Comparison of ENCODE assay signal across 19 cellular contexts in the genomic region with DNA sequence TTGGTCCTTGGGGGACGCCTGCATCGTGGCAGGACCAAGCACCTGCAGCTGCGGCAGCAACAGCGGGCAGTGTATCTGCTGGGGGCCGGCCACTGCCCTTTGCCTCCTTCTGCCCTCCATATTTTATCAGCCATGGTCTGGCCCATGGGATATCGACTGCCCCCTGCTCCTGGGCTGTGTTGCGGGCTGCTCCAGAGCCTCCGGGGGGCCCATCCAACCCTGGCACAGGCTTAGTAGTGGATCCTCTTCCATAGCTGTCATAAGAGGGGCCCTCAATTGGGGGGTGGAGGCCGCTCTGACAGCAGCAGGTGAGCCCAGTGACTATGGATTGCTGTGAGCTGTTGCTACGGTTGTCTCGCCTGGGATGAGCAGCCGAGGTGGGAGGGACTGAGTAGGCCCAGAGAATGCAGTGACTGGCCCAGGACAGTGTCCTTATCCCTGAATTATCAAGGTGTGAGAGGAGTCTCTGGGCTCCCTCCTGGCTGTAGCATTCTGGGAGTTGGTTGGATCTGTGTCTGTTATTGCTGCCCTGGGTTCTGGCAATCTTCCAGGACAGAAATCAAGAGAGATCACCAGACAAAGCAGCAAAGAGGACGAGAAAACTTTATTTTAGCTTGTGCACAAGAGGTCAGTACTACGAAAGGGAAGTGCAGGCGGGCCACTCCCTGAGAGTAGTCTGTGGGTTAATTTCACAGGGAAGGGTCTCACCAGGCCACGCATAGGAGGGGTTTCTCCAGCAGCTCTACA.
DNase-seq lines count a peak whose midpoint lies in the region; ATAC-seq and TF ChIP-seq lines count a peak whose summit lies in the region.
"Had no signal": no experiment of that assay in that cellular context is flagged by ENCODE, and none has a peak within 500 bp of the region (broad histone marks: within the 10 kb centered on the region; RNA-seq: fewer than 3 reads in every experiment).

No MANE protein-coding gene starts in this region.

- no peak for TF ChIP-seq CTCF in SK-N-SH (IDR thresholded peaks at IDR 0.05)
- no peak for TF ChIP-seq CTCF in type B pancreatic cell (conservative IDR thresholded peaks at IDR 0.05)
- TF ChIP-seq CTCF in hepatocyte (IDR thresholded peaks at IDR 0.05; ENCODE audit: poor library complexity), result no peak
- no peak for TF ChIP-seq CTCF in progenitor cell of endocrine pancreas (IDR thresholded peaks at IDR 0.05; ENCODE audit: unreplicated experiment)

- CTCF ChIA-PET in SK-N-SH (lab: Yijun Ruan, JAX), result interaction anchor here (0.8 to 2.2 kb wide), 2 partner anchors 64 to 213 kb away, joined by 3 to 6 read pairs; no protein-coding TSS in a partner anchor

- H3K4me3 Mint-ChIP-seq in type B pancreatic cell (no peak overlapping the region), progenitor cell of endocrine pancreas (ENCODE audit: low read depth) (no peak overlapping the region)

- no peak for TF ChIP-seq RAD21 in SK-N-SH (IDR thresholded peaks at IDR 0.05; ENCODE audit: low read length)

- H3K4me3 ChIP-seq in SK-N-SH (ENCODE audit: low read depth in 2 of 2, low read length in 1 of 2) (no peak overlapping the region), hepatocyte (no peak overlapping the region)
- H3K4me3 ChIP-seq: SJSA1 had no signal

- peaks cover 10% of the 10 kb centered on the region for H3K4me1 Mint-ChIP-seq in type B pancreatic cell (ENCODE audit: unreplicated experiment)
- H3K4me1 Mint-ChIP-seq in progenitor cell of endocrine pancreas (ENCODE audit: low read depth), result no peaks in the 10 kb centered on the region

- no peaks in the 10 kb centered on the region for H3F3A ChIP-seq in SK-N-SH (replicated peaks; ENCODE audit: insufficient read depth)

- H3K27me3 ChIP-seq in SK-N-SH (ENCODE audit: insufficient read depth), result peaks cover 4% of the 10 kb centered on the region; the same call in 1 of the 2 replicates
- H3K27me3 ChIP-seq in hepatocyte, result no peaks in the 10 kb centered on the region

- no peak for TF ChIP-seq EP300 in SK-N-SH (IDR thresholded peaks at IDR 0.05; ENCODE audit: borderline replicate concordance in 1 of 2, low read depth in 1 of 2, low read length in 1 of 2)

- H2AFZ ChIP-seq in SK-N-SH (ENCODE audit: low read depth) (no peak overlapping the region), hepatocyte (no peak overlapping the region)

- no peaks in the 10 kb centered on the region for H4K20me1 ChIP-seq in SK-N-SH (ENCODE audit: insufficient read depth)
- H4K20me1 ChIP-seq in hepatocyte (ENCODE audit: insufficient read depth, poor library complexity, severe bottlenecking), result no peaks in the 10 kb centered on the region

- H3K27ac Mint-ChIP-seq in type B pancreatic cell (peak overlapping the region; percentile 41), progenitor cell of endocrine pancreas (no peak overlapping the region)

- H3K36me3 ChIP-seq in SK-N-SH (replicated peaks in 1 of 2; ENCODE audit: control insufficient read depth in 1 of 2, insufficient read depth in 2 of 2, low read length in 1 of 2) (no peaks in the 10 kb centered on the region), hepatocyte (replicated peaks; ENCODE audit: insufficient read depth, low read depth) (no peaks in the 10 kb centered on the region)
- H3K36me3 ChIP-seq: SJSA1 had no signal

- 78% methylated on average over 10 of the region's 16 CpGs for WGBS in SK-N-SH (ENCODE audit: low lambda C conversion rate)
- WGBS in hepatocyte (ENCODE audit: low lambda C conversion rate, missing lambda C conversion rate), result 90% methylated on average over 16 of the region's 16 CpGs

- H3K79me2 ChIP-seq in SK-N-SH (ENCODE audit: insufficient read depth) (no peaks in the 10 kb centered on the region), hepatocyte (no peaks in the 10 kb centered on the region)

- H3K9me3 ChIP-seq in SK-N-SH (no peaks in the 10 kb centered on the region), hepatocyte (ENCODE audit: low read depth) (no peaks in the 10 kb centered on the region)
- H3K9me3 ChIP-seq: SJSA1 had no signal

- H3K27ac ChIP-seq in SK-N-SH (ENCODE audit: low read depth in 2 of 2, low read length in 1 of 2) (no peak overlapping the region; a peak in 1 of 4 replicates), hepatocyte (no peak overlapping the region)
- H3K27ac ChIP-seq: SJSA1 had no signal

- no peak overlapping the region for H3K4me2 ChIP-seq in SK-N-SH
- no peak overlapping the region for H3K4me2 ChIP-seq in hepatocyte

- no peaks in the 10 kb centered on the region for H3K9me3 Mint-ChIP-seq in type B pancreatic cell
- H3K9me3 Mint-ChIP-seq in progenitor cell of endocrine pancreas (ENCODE audit: low read depth), result no peaks in the 10 kb centered on the region

- POLR2A ChIA-PET in SK-N-SH (lab: Yijun Ruan, JAX), result no interaction called here

- H3K9me2 ChIP-seq in SK-N-SH (no peaks in the 10 kb centered on the region), hepatocyte (replicated peaks; ENCODE audit: insufficient read depth) (no peaks in the 10 kb centered on the region)

- no peaks in the 10 kb centered on the region for H3K36me3 Mint-ChIP-seq in type B pancreatic cell
- H3K36me3 Mint-ChIP-seq in progenitor cell of endocrine pancreas (ENCODE audit: insufficient read depth), result no peaks in the 10 kb centered on the region

- peaks cover 0 to 11% of the 10 kb centered on the region in 2 experiments; a peak in 1 of 4 replicates for H3K4me1 ChIP-seq in SK-N-SH (ENCODE audit: control insufficient read depth in 1 of 2, insufficient read depth in 2 of 2, low read depth in 1 of 2, low read length in 1 of 2)
- no peaks in the 10 kb centered on the region for H3K4me1 ChIP-seq in hepatocyte (ENCODE audit: insufficient read depth)
- H3K4me1 ChIP-seq: SJSA1 had no signal

- DNase-seq in SK-N-SH (peak; percentile 55), NCI-H345 treated with DMSO at 0.1 percent for 48 hours (lab: John Stamatoyannopoulos, UW; ENCODE audit: unreplicated experiment) (peak; percentile 14), mesenteric fat pad (ENCODE audit: low spot score) (peak; percentile 64), type B pancreatic cell (ENCODE audit: extremely low spot score, unreplicated experiment) (no peak), hepatocyte (ENCODE audit: low spot score) (no peak), progenitor cell of endocrine pancreas (ENCODE audit: low spot score, unreplicated experiment) (no peak)
- DNase-seq: EL, GF-D8, IMR-90, NCI-H1105, NCI-H146, NCI-H2029 treated with DMSO at 0.1 percent for 48 hours, NCI-H510A treated with DMSO at 0.1 percent for 48 hours, NCI-H748 treated with DMSO at 0.1 percent for 48 hours had no signal

- ATAC-seq in SK-N-SH treated with all-trans-retinoic acid at 6 μM for 48 hours, result no peak; the same call in 2 of the 3 replicates
- ATAC-seq in HG03175 (IDR thresholded peaks at IDR 0.05; ENCODE audit: unreplicated experiment), result no peak
- ATAC-seq: Panc1, Right ventricle myocardium inferior had no signal

- no peak overlapping the region for H3K9ac ChIP-seq in SK-N-SH

- H3K27me3 Mint-ChIP-seq in type B pancreatic cell (peaks cover 4% of the 10 kb centered on the region), progenitor cell of endocrine pancreas (peaks cover 5% of the 10 kb centered on the region)

TF ChIP-seq in SK-N-SH, 30 proteins besides CTCF, POLR2A, EP300 and RAD21 (continues in another document):
- TF ChIP-seq FOSL2 (IDR thresholded peaks at IDR 0.05; ENCODE audit: borderline replicate concordance, low read depth) (no peak), TEAD4 (IDR thresholded peaks at IDR 0.05; ENCODE audit: borderline replicate concordance, insufficient read depth) (no peak), RXRA (IDR thresholded peaks at IDR 0.05; ENCODE audit: borderline replicate concordance, low read depth) (no peak), MAX (IDR thresholded peaks at IDR 0.05; ENCODE audit: low read depth) (no peak), USF1 (IDR thresholded peaks at IDR 0.05; ENCODE audit: borderline replicate concordance, low read depth) (no peak), EZH2phosphoT487 (IDR thresholded peaks at IDR 0.05; ENCODE audit: borderline replicate concordance, low read depth) (no peak), FOXM1 (IDR thresholded peaks at IDR 0.05; ENCODE audit: low read depth) (no peak), CHD2 (IDR thresholded peaks at IDR 0.05; ENCODE audit: low read length, partially characterized antibody) (no peak), TCF12 (IDR thresholded peaks at IDR 0.05) (no peak)

TF ChIP-seq in SK-N-SH treated with all-trans-retinoic acid at 6 μM for 48 hours, 23 proteins besides CTCF, POLR2A, EP300 and RAD21:
- no peak for TF ChIP-seq ZNF565 (CRISPR knock-in tag; conservative IDR thresholded peaks at IDR 0.05; ENCODE audit: low read depth)
- no peak for TF ChIP-seq TOX (CRISPR knock-in tag; IDR thresholded peaks at IDR 0.05; ENCODE audit: borderline replicate concordance)
- TF ChIP-seq, protein P1, sequence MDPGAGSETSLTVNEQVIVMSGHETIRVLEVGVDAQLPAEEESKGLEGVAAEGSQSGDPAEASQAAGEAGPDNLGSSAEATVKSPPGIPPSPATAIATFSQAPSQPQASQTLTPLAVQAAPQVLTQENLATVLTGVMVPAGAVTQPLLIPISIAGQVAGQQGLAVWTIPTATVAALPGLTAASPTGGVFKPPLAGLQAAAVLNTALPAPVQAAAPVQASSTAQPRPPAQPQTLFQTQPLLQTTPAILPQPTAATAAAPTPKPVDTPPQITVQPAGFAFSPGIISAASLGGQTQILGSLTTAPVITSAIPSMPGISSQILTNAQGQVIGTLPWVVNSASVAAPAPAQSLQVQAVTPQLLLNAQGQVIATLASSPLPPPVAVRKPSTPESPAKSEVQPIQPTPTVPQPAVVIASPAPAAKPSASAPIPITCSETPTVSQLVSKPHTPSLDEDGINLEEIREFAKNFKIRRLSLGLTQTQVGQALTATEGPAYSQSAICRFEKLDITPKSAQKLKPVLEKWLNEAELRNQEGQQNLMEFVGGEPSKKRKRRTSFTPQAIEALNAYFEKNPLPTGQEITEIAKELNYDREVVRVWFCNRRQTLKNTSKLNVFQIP (CRISPR knock-in tag; IDR thresholded peaks at IDR 0.05; ENCODE audit: borderline replicate concordance, low read depth), result no peak
- TF ChIP-seq CSDC2 (CRISPR knock-in tag; IDR thresholded peaks at IDR 0.05), result no peak
- no peak for TF ChIP-seq PATZ1 (CRISPR knock-in tag; IDR thresholded peaks at IDR 0.05; ENCODE audit: borderline replicate concordance)
TF ChIP-seq in SK-N-SH treated with all-trans-retinoic acid at 6 μM for 48 hours: peak in this region for 0.

Comparison
In these comparisons a context has a peak if more than half of its experiments do, and no peak if none do; other contexts are left out.
1. DNase-seq: peak in SK-N-SH (single experiment), NCI-H345 treated with DMSO at 0.1 percent for 48 hours (single experiment) and mesenteric fat pad (single experiment); none in type B pancreatic cell (single experiment), hepatocyte (single experiment) and progenitor cell of endocrine pancreas (single experiment).